ENCODE assay signal across 16 cellular contexts in genomic region chr4:150625033-150625432, GRCh38. TPM values are rescaled to one million over a fixed set of nuclear protein-coding genes. Genes with fewer than 3 reads are reported as not detected.
DNase-seq lines count a peak whose midpoint lies in the region; ATAC-seq, FAIRE-seq and TF ChIP-seq lines count a peak whose summit lies in the region.
"Had no signal": no experiment of that assay in that cellular context is flagged by ENCODE, and none has a peak within 500 bp of the region (broad histone marks: within the 10 kb centered on the region; RNA-seq: fewer than 3 reads in every experiment).

No MANE protein-coding gene starts in this region.

- H3K4me3 ChIP-seq in H7 (ENCODE audit: insufficient read depth, low read depth, low read length) = no peak overlapping the region
- H3K4me3 ChIP-seq in mesendoderm (ENCODE audit: low read length) = no peak overlapping the region
- H3K4me3 ChIP-seq in stomach = no peak overlapping the region
- H3K4me3 ChIP-seq: A549, BLaER1 had no signal

- WGBS in mesendoderm (ENCODE audit: extremely low coverage, insufficient coverage, low lambda C conversion rate) = no CpG with 5 or more reads among the region's 2 CpGs
- WGBS in stomach, 5 donors = 67 to 94% (median 83%) methylated on average over 2 of the region's 2 CpGs

- H3K9ac ChIP-seq in mesendoderm (ENCODE audit: low read length) = no peak overlapping the region
- H3K9ac ChIP-seq: BLaER1, KMS-11 had no signal

- no peaks in the 10 kb centered on the region for H3K79me1 ChIP-seq in mesendoderm (ENCODE audit: low read length)

- intact Hi-C loops in stomach (cut with DNase I; ENCODE audit: low total_unique reads) = no loop called here

- H3K4me1 ChIP-seq in mesendoderm (ENCODE audit: control insufficient read depth, low read depth, low read length) (no peaks in the 10 kb centered on the region), stomach (no peaks in the 10 kb centered on the region)
- H3K4me1 ChIP-seq: A549, BLaER1 had no signal

- no peak overlapping the region for H3K4ac ChIP-seq in mesendoderm (ENCODE audit: low read depth, low read length)

- H2BK120ac ChIP-seq in mesendoderm (ENCODE audit: low read depth, low read length) = no peak overlapping the region

- H3K18ac ChIP-seq in mesendoderm (ENCODE audit: low read length) = no peak overlapping the region

- TF ChIP-seq EP300 in stomach (IDR thresholded peaks at IDR 0.05) = no peak

- no peak overlapping the region for H2BK5ac ChIP-seq in mesendoderm (ENCODE audit: low read length)

- no peak overlapping the region for H3K27ac ChIP-seq in mesendoderm (ENCODE audit: low read depth, low read length)
- H3K27ac ChIP-seq in stomach = no peak overlapping the region
- H3K27ac ChIP-seq: A549, BLaER1, KMS-11 had no signal

- H3K36me3 ChIP-seq in H7 (replicated peaks; ENCODE audit: control insufficient read depth, insufficient read depth, low read length) = no peaks in the 10 kb centered on the region
- no peaks in the 10 kb centered on the region for H3K36me3 ChIP-seq in mesendoderm (ENCODE audit: control insufficient read depth, insufficient read depth, low read length)
- H3K36me3 ChIP-seq in stomach = no peaks in the 10 kb centered on the region
- H3K36me3 ChIP-seq: BLaER1 had no signal

- peak; percentile 27 for FAIRE-seq in GM12892 (lab: Jason Lieb, UNC)
- FAIRE-seq: A549 had no signal

- DNase-seq in GM12892 (ENCODE audit: insufficient read length) (no peak), H7 (peak; percentile 2), mesendoderm (peak; percentile 41), stomach (no peak), EL (no peak)
- DNase-seq: Calu3; CD8-positive, alpha-beta T cell; GDM1; GOT3; H9 had no signal

- TF ChIP-seq POLR2A in GM12892 (IDR thresholded peaks at IDR 0.05; ENCODE audit: low read depth, low read length) (no peak), stomach (IDR thresholded peaks at IDR 0.05) (no peak)

- H4K5ac ChIP-seq in mesendoderm (ENCODE audit: low read length) = no peak overlapping the region

- no peaks in the 10 kb centered on the region for H3K9me3 ChIP-seq in stomach
- H3K9me3 ChIP-seq: A549, BLaER1 had no signal

- TF ChIP-seq CTCF in stomach (IDR thresholded peaks at IDR 0.05) = no peak

- no peak overlapping the region for H2BK15ac ChIP-seq in mesendoderm (replicated peaks; ENCODE audit: low read depth)

- no peak for ATAC-seq in HG02852 (IDR thresholded peaks at IDR 0.05; ENCODE audit: unreplicated experiment)
- ATAC-seq: A549; CD8-positive, alpha-beta T cell had no signal

- no peak overlapping the region for H4K8ac ChIP-seq in mesendoderm (ENCODE audit: low read depth, low read length)

- H3K56ac ChIP-seq in mesendoderm (ENCODE audit: low read length) = no peak overlapping the region

- no peak overlapping the region for H2AK5ac ChIP-seq in mesendoderm (ENCODE audit: low read length)

- H3K79me2 ChIP-seq in mesendoderm (ENCODE audit: control insufficient read depth, insufficient read depth, low read length) = no peaks in the 10 kb centered on the region

- no peaks in the 10 kb centered on the region for H3K27me3 ChIP-seq in H7 (ENCODE audit: control insufficient read depth, insufficient read depth, low read length)
- no peaks in the 10 kb centered on the region for H3K27me3 ChIP-seq in mesendoderm (ENCODE audit: insufficient read depth, low read length, poor library complexity)
- no peaks in the 10 kb centered on the region for H3K27me3 ChIP-seq in stomach
- H3K27me3 ChIP-seq: BLaER1 had no signal

- no peak overlapping the region for H3K23ac ChIP-seq in mesendoderm (ENCODE audit: low read length)

- H3K4me2 ChIP-seq in mesendoderm (ENCODE audit: low read length) = no peak overlapping the region
- H3K4me2 ChIP-seq: A549, BLaER1, KMS-11 had no signal

RNA-seq across cellular contexts. Expression of gene MAB21L2, which starts 43.1 kb away (rescaled TPM):
- 0.45 TPM for polyA plus RNA-seq in GM12892 (2012; ENCODE audit: missing spikeins)
- total RNA-seq in H7 (2014; rRNA removed; shearing (Covaris generic)) = not detected in 2 replicates
- polyA plus RNA-seq in mesendoderm (2013, experiment 1 of 2) = 0.06 TPM
- 0.06 TPM for polyA plus RNA-seq in mesendoderm (2013, experiment 2 of 2)
- 10 to 100 TPM in 1 of 5 donors, 1 to 10 TPM in 2, not detected in 2; 1.1 to 95.9 (median 1.2) TPM for total RNA-seq in stomach
- under 1 TPM in 1 of 3 donors, not detected in 2; 0.08 TPM for polyA plus RNA-seq in stomach
- total RNA-seq: CD8-positive, alpha-beta T cell; H9; HT-29 had no signal
- polyA plus RNA-seq: A549, CD14-positive monocyte had no signal

Comparison
In these comparisons a context has a peak if more than half of its experiments do, and no peak if none do; other contexts are left out.
1. DNase-seq: peak in H7 (single experiment) and mesendoderm (single experiment); none in GM12892 (single experiment), stomach (single experiment) and EL (single experiment).